16 cellular contexts compared by ENCODE assay signal in genomic region chr6:166530211-166531045, GRCh38.
"Had no signal": no experiment of that assay in that cellular context is flagged by ENCODE, and none has a peak within 500 bp of the region (broad histone marks: within the 10 kb centered on the region; RNA-seq: fewer than 3 reads in every experiment).

No MANE protein-coding gene starts in this region.

- H3K4me1 Mint-ChIP-seq: activated naive CD8-positive, alpha-beta T cell treated with anti-CD3 and anti-CD28 coated beads for 36 hours; nephron; stimulated activated naive CD8-positive, alpha-beta T cell treated with anti-CD3 and anti-CD28 coated beads, Interleukin-15, amount 100 ng/mL, for 72 hours had no signal

- H3K4me1 ChIP-seq: gastrocnemius medialis, heart right ventricle had no signal

- ATAC-seq: activated CD4-positive, CD25-positive, alpha-beta regulatory T cell treated with anti-CD3 and anti-CD28 coated beads, Interleukin-2, amount 50 U/mL, for 24 hours; gastrocnemius medialis; heart right ventricle; left lobe of liver; stimulated activated naive CD8-positive, alpha-beta T cell treated with anti-CD3 and anti-CD28 coated beads, Interleukin-15, amount 100 ng/mL, for 72 hours had no signal

- H3K27ac Mint-ChIP-seq: activated naive CD8-positive, alpha-beta T cell treated with anti-CD3 and anti-CD28 coated beads for 36 hours; activated T-cell treated with anti-CD3 and anti-CD28 coated beads, Interleukin-2, amount 50 U/mL, for 24 hours; nephron had no signal

- H3K4me3 Mint-ChIP-seq: activated naive CD8-positive, alpha-beta T cell treated with anti-CD3 and anti-CD28 coated beads for 36 hours; activated T-cell treated with anti-CD3 and anti-CD28 coated beads, Interleukin-2, amount 50 U/mL, for 24 hours; nephron; stimulated activated naive CD8-positive, alpha-beta T cell treated with anti-CD3 and anti-CD28 coated beads, Interleukin-15, amount 100 ng/mL, for 72 hours had no signal

- H3K27me3 Mint-ChIP-seq: activated naive CD8-positive, alpha-beta T cell treated with anti-CD3 and anti-CD28 coated beads for 36 hours; activated T-cell treated with anti-CD3 and anti-CD28 coated beads, Interleukin-2, amount 50 U/mL, for 24 hours; stimulated activated naive CD8-positive, alpha-beta T cell treated with anti-CD3 and anti-CD28 coated beads, Interleukin-15, amount 100 ng/mL, for 72 hours had no signal

- H3K4me3 ChIP-seq: gastrocnemius medialis, heart right ventricle, thoracic aorta had no signal

- H3K27ac ChIP-seq: gastrocnemius medialis, heart right ventricle, thoracic aorta had no signal

- H3K36me3 ChIP-seq: thoracic aorta had no signal

- DNase-seq: activated CD4-positive, alpha-beta T cell treated with anti-CD3 and anti-CD28 coated beads, Interleukin-2, amount 50 U/mL, for 4 hours; activated effector memory CD4-positive, alpha-beta T cell treated with anti-CD3 and anti-CD28 coated beads, Interleukin-2, amount 50 U/mL, for 16 hours; activated naive CD8-positive, alpha-beta T cell treated with anti-CD3 and anti-CD28 coated beads for 36 hours; activated T-cell treated with anti-CD3 and anti-CD28 coated beads, Interleukin-2, amount 50 U/mL, for 24 hours; anterior cingulate cortex; gastrocnemius medialis; heart right ventricle; islet precursor cell; stimulated activated CD4-positive, alpha-beta T cell treated with anti-CD3 and anti-CD28 coated beads, Interleukin-4, amount 100 ng/mL, for 1 hour; stimulated activated CD8-positive, alpha-beta memory T cell treated with anti-CD3 and anti-CD28 coated beads, Interleukin-4, amount 100 ng/mL, for 48 hours; stimulated activated naive CD8-positive, alpha-beta T cell treated with anti-CD3 and anti-CD28 coated beads, Interleukin-15, amount 100 ng/mL, for 72 hours; T-helper 2 cell had no signal

- H3K9me3 ChIP-seq: gastrocnemius medialis, heart right ventricle, thoracic aorta had no signal

- H3K27me3 ChIP-seq: gastrocnemius medialis, heart right ventricle had no signal

- H3K9me3 Mint-ChIP-seq: activated T-cell treated with anti-CD3 and anti-CD28 coated beads, Interleukin-2, amount 50 U/mL, for 24 hours; nephron; stimulated activated naive CD8-positive, alpha-beta T cell treated with anti-CD3 and anti-CD28 coated beads, Interleukin-15, amount 100 ng/mL, for 72 hours had no signal
